In genomic region chr17:9177212-9177611, GRCh38 we compare ENCODE assay signal across 25 cellular contexts.
"Had no signal": no experiment of that assay in that cellular context is flagged by ENCODE, and none has a peak within 500 bp of the region (broad histone marks: within the 10 kb centered on the region; RNA-seq: fewer than 3 reads in every experiment).

No MANE protein-coding gene starts in this region.

- H3K9me3 ChIP-seq: left lung, neutrophil, pancreas, transverse colon, vagina had no signal

- H3K4me3 ChIP-seq: breast epithelium, left lung, pancreas, transverse colon, vagina had no signal

- DNase-seq: activated CD4-positive, alpha-beta T cell treated with anti-CD3 and anti-CD28 coated beads for 1 hour; activated CD8-positive, alpha-beta memory T cell treated with anti-CD3 and anti-CD28 coated beads for 24 hours; activated CD8-positive, alpha-beta memory T cell treated with anti-CD3 and anti-CD28 coated beads, Interleukin-2, amount 50 U/mL, for 48 hours; activated effector memory CD4-positive, alpha-beta T cell treated with anti-CD3 and anti-CD28 coated beads, Interleukin-2, amount 50 U/mL, for 16 hours; activated naive CD4-positive, alpha-beta T cell treated with anti-CD3 and anti-CD28 coated beads, Interleukin-2, amount 50 U/mL, for 16 hours; activated T-cell treated with anti-CD3 and anti-CD28 coated beads, Interleukin-2, amount 50 U/mL, for 48 hours; cerebellar nuclear complex; cortex of kidney; hypothalamus; islet precursor cell; left lung; naive thymus-derived CD4-positive, alpha-beta T cell; pancreas; stimulated activated CD4-positive, alpha-beta T cell treated with anti-CD3 and anti-CD28 coated beads, Interleukin-12 subunit alpha, Interleukin-12 subunit beta, amount 100 ng/mL, for 4 hours; stimulated activated CD4-positive, alpha-beta T cell treated with anti-CD3 and anti-CD28 coated beads, Interleukin-1b, Interleukin-23, amount 100 ng/mL, for 48 hours; stimulated activated CD8-positive, alpha-beta memory T cell treated with anti-CD3 and anti-CD28 coated beads, Interleukin-4, amount 100 ng/mL, for 48 hours; stimulated activated naive CD4-positive, alpha-beta T cell; substantia nigra; SW 1271; transverse colon; WERI-Rb-1 had no signal

- ATAC-seq: esophagus mucosa; left lung; naive thymus-derived CD4-positive, alpha-beta T cell; pancreas had no signal

- H3K27me3 ChIP-seq: breast epithelium, neutrophil, pancreas, transverse colon, vagina had no signal

- H3K36me3 ChIP-seq: breast epithelium, left lung, neutrophil, pancreas, transverse colon, vagina, WERI-Rb-1 had no signal

- H3K27ac ChIP-seq: breast epithelium, left lung, neutrophil, pancreas, transverse colon, vagina, WERI-Rb-1 had no signal

- H3K4me1 ChIP-seq: breast epithelium, left lung, pancreas had no signal
